18 cellular contexts compared by ENCODE assay signal in genomic region chr2:71370015-71370414, GRCh38. TPM values are rescaled to one million over a fixed set of nuclear protein-coding genes. Genes with fewer than 3 reads are reported as not detected.
DNase-seq lines count a peak whose midpoint lies in the region; ATAC-seq, FAIRE-seq and TF ChIP-seq lines count a peak whose summit lies in the region.
"Had no signal": no experiment of that assay in that cellular context is flagged by ENCODE, and none has a peak within 500 bp of the region (broad histone marks: within the 10 kb centered on the region; RNA-seq: fewer than 3 reads in every experiment).

No MANE protein-coding gene starts in this region.

- FAIRE-seq in A549 (lab: Jason Lieb, UNC), result no peak
- no peak for FAIRE-seq in K562 (lab: Jason Lieb, UNC)
- FAIRE-seq: GM12892, GM19239 had no signal

- ATAC-seq in A549 (no peak), K562 (no peak), GM18502 (IDR thresholded peaks at IDR 0.05; ENCODE audit: poor library complexity, unreplicated experiment) (no peak)
- no peak for ATAC-seq in CD8-positive, alpha-beta T cell
- ATAC-seq: GM23338, HCT116 had no signal

- H3K4me3 Mint-ChIP-seq in CD8-positive, alpha-beta T cell, result no peak overlapping the region
- H3K4me3 Mint-ChIP-seq: B cell; CD4-positive, CD25-positive, alpha-beta regulatory T cell; CD8-positive, alpha-beta memory T cell; GM23338; H9 had no signal

- no peaks in the 10 kb centered on the region for H3K9me1 ChIP-seq in K562 (ENCODE audit: control insufficient read depth, insufficient read depth, low read length)

- H3K4me1 Mint-ChIP-seq in CD8-positive, alpha-beta T cell (ENCODE audit: low read depth), result peaks cover 14% of the 10 kb centered on the region
- H3K4me1 Mint-ChIP-seq: GM23338, H9 had no signal

- TF ChIP-seq EP300 in A549 (IDR thresholded peaks at IDR 0.05), result no peak
- TF ChIP-seq EP300 in K562 (IDR thresholded peaks at IDR 0.05; ENCODE audit: low read length), result no peak

- no peak for DNase-seq in A549 (ENCODE audit: low read depth in 1 of 2, low spot score in 1 of 2)
- no peak for DNase-seq in CD8-positive, alpha-beta T cell
- DNase-seq in K562 (ENCODE audit: extremely low read depth in 1 of 4, low spot score in 3 of 4), result no peak
- DNase-seq in superior temporal gyrus (ENCODE audit: extremely low spot score), result no peak
- DNase-seq in activated CD4-positive, alpha-beta T cell treated with anti-CD3 and anti-CD28 coated beads for 4 hours, result no peak
- DNase-seq: CD4-positive, CD25-positive, alpha-beta regulatory T cell; CD8-positive, alpha-beta memory T cell; DMS53; DMS79 treated with DMSO at 0.1 percent for 48 hours; H9 had no signal

- peaks cover 16% of the 10 kb centered on the region for H3K36me3 ChIP-seq in CD8-positive, alpha-beta T cell (ENCODE audit: insufficient read depth, low read length)
- peaks cover 80% of the 10 kb centered on the region for H3K36me3 ChIP-seq in K562 (ENCODE audit: control insufficient read depth, insufficient read depth, low read length)

- no peaks in the 10 kb centered on the region for H3K27me3 ChIP-seq in CD8-positive, alpha-beta T cell (ENCODE audit: insufficient read depth, low read length)
- no peaks in the 10 kb centered on the region for H3K27me3 ChIP-seq in K562 (ENCODE audit: control insufficient read depth in 2 of 2, insufficient read depth in 2 of 2, low read length in 2 of 2)
- H3K27me3 ChIP-seq: BLaER1 had no signal

- H3K4me1 ChIP-seq in A549 (no peaks in the 10 kb centered on the region), K562 (replicated peaks in 1 of 2; ENCODE audit: control insufficient read depth in 2 of 2, insufficient read depth in 2 of 2, low read length in 2 of 2) (no peaks in the 10 kb centered on the region)
- H3K4me1 ChIP-seq in CD8-positive, alpha-beta T cell (ENCODE audit: insufficient read depth, low read length), result no peaks in the 10 kb centered on the region
- H3K4me1 ChIP-seq: BLaER1 had no signal

- no peak for TF ChIP-seq POLR2A in A549 (IDR thresholded peaks at IDR 0.05; ENCODE audit: low read length)
- no peak for TF ChIP-seq POLR2A in K562 (conservative IDR thresholded peaks at IDR 0.05)

- WGBS in A549 (ENCODE audit: missing lambda C conversion rate), result 88% methylated on average over 2 of the region's 2 CpGs
- 94% methylated on average over 2 of the region's 2 CpGs for WGBS in K562 (ENCODE audit: insufficient coverage, low coverage, missing lambda C conversion rate)

- no peaks in the 10 kb centered on the region for H3K9me3 ChIP-seq in A549
- H3K9me3 ChIP-seq in CD8-positive, alpha-beta T cell (ENCODE audit: low read length), result no peaks in the 10 kb centered on the region
- no peaks in the 10 kb centered on the region for H3K9me3 ChIP-seq in K562 (replicated peaks; ENCODE audit: control insufficient read depth, insufficient read depth, low read depth, low read length)
- H3K9me3 ChIP-seq: BLaER1 had no signal

- no peak overlapping the region for H3K27ac ChIP-seq in A549
- no peak overlapping the region for H3K27ac ChIP-seq in CD8-positive, alpha-beta T cell (ENCODE audit: low read depth, low read length)
- H3K27ac ChIP-seq in K562 (ENCODE audit: extremely low read depth, low read depth, low read length), result no peak overlapping the region
- H3K27ac ChIP-seq: BLaER1, C4-2B had no signal

- H2AFZ ChIP-seq in K562 (ENCODE audit: low read depth, low read length), result no peak overlapping the region
- H2AFZ ChIP-seq: GM23338 had no signal

- no peak overlapping the region for H3K4me3 ChIP-seq in A549
- no peak overlapping the region for H3K4me3 ChIP-seq in CD8-positive, alpha-beta T cell (ENCODE audit: low read depth, low read length)
- no peak overlapping the region for H3K4me3 ChIP-seq in K562
- H3K4me3 ChIP-seq: BLaER1, GM23338 had no signal

- intact Hi-C loops in CD8-positive, alpha-beta T cell (cut with DNase I, micrococcal nuclease), result no loop called here
- intact Hi-C loops in K562 (cut with micrococcal nuclease), result no loop called here

- H3K9ac ChIP-seq in K562 (ENCODE audit: insufficient read depth in 1 of 2, low read depth in 2 of 2, low read length in 2 of 2), result no peak overlapping the region
- H3K9ac ChIP-seq: BLaER1 had no signal

- no peaks in the 10 kb centered on the region for H4K20me1 ChIP-seq in K562 (replicated peaks; ENCODE audit: control insufficient read depth, insufficient read depth, low read length)

- no peaks in the 10 kb centered on the region for H3K27me3 Mint-ChIP-seq in CD8-positive, alpha-beta T cell (ENCODE audit: low read depth)
- H3K27me3 Mint-ChIP-seq: B cell; CD4-positive, CD25-positive, alpha-beta regulatory T cell; CD8-positive, alpha-beta memory T cell had no signal

- no peak for TF ChIP-seq RAD21 in A549 (conservative IDR thresholded peaks at IDR 0.05 in 1 of 2, IDR thresholded peaks at IDR 0.05 in 1 of 2)
- no peak for TF ChIP-seq RAD21 in K562 (CRISPR knock-in tag; conservative IDR thresholded peaks at IDR 0.05 in 1 of 2, IDR thresholded peaks at IDR 0.05 in 1 of 2)

- peaks cover 74% of the 10 kb centered on the region for H3K36me3 Mint-ChIP-seq in CD8-positive, alpha-beta T cell

- H3K27ac Mint-ChIP-seq in CD8-positive, alpha-beta T cell, result peak overlapping the region; percentile 58
- H3K27ac Mint-ChIP-seq: B cell, GM23338, H9 had no signal

- H3K9me3 Mint-ChIP-seq in CD8-positive, alpha-beta T cell, result no peaks in the 10 kb centered on the region
- H3K9me3 Mint-ChIP-seq: CD4-positive, CD25-positive, alpha-beta regulatory T cell; CD8-positive, alpha-beta memory T cell; GM23338; H9 had no signal

- CTCF ChIA-PET in A549 (lab: Yijun Ruan, JAX), result no interaction called here
- CTCF ChIA-PET in CD8-positive, alpha-beta T cell (lab: Charles Lee), result interaction anchor here (1.2 kb wide), 1 partner anchor 39 kb away, joined by 4 read pairs; the partner anchor contains the start of gene ZNF638
- CTCF ChIA-PET in K562 (lab: Yijun Ruan, JAX; ENCODE audit: low intra/inter-chr PET ratio), result no interaction called here

- no TSS peak for BruUV-seq in K562 (replicated peaks; lab: Mats Ljungman, UMichigan)

- POLR2A ChIA-PET in A549 (lab: Yijun Ruan, JAX), result no interaction called here
- POLR2A ChIA-PET in CD8-positive, alpha-beta T cell (lab: Charles Lee), result no interaction called here
- POLR2A ChIA-PET in K562 (lab: Yijun Ruan, JAX), result interaction anchor here (0.6 kb wide), 1 partner anchor 136 kb away, joined by 5 read pairs; no protein-coding TSS in a partner anchor

- H3K4me2 ChIP-seq in A549 (no peak overlapping the region), K562 (ENCODE audit: insufficient read depth, low read length) (no peak overlapping the region)
- H3K4me2 ChIP-seq: BLaER1, GM23338 had no signal

- no peaks in the 10 kb centered on the region; the same call in 2 of the 3 replicates for H3K79me2 ChIP-seq in K562 (ENCODE audit: control insufficient read depth, insufficient read depth, low read length)

- TF ChIP-seq CTCF in A549 (IDR thresholded peaks at IDR 0.05) (no peak), K562 (IDR thresholded peaks at IDR 0.05 in 2 of 3, conservative IDR thresholded peaks at IDR 0.05 in 1 of 3; ENCODE audit: insufficient read depth in 2 of 3, low read depth in 1 of 3, low read length in 3 of 3) (no peak)
- TF ChIP-seq CTCF in CD8-positive, alpha-beta T cell (IDR thresholded peaks at IDR 0.05), result no peak

- in situ Hi-C loops in K562 (cut with MboI), result no loop called here

TF ChIP-seq in A549, 52 proteins besides CTCF, POLR2A, EP300 and RAD21 (continues in another document):
- no peak for TF ChIP-seq PBX3 (IDR thresholded peaks at IDR 0.05)

TF ChIP-seq in K562, 482 proteins besides CTCF, POLR2A, EP300 and RAD21:
- TF ChIP-seq C11orf30 (IDR thresholded peaks at IDR 0.05; ENCODE audit: low read depth) (0 out of 2 replicates have a peak, but pooled peaks have one; percentile 14), ZNF316 (IDR thresholded peaks at IDR 0.05) (peak; percentile 30; the same call in 1 of the 2 replicates), SMAD4 (CRISPR knock-in tag; conservative IDR thresholded peaks at IDR 0.05) (no peak)
TF ChIP-seq in K562: peak in this region for 2.

RNA-seq across cellular contexts. Expression of gene ZNF638, which starts 38.4 kb away (rescaled TPM):
- polyA plus RNA-seq in A549 (2011; rRNA removed) (148 and 160 TPM in 2 replicates), A549 (2017; fragmentation: RNase III; extraction: RNeasy Plus Mini Kit Qiagen cat#74134 plus additional on column Dnase treatment) (74.2 to 81.1 TPM (median 75.6 TPM) in 3 replicates), K562 (2011; rRNA removed) (67.2 and 110 TPM in 2 replicates), K562 (2014; fragmentation: Illumina TruSeq; extraction: Trizol) (71.8 and 113 TPM in 2 replicates), K562 (2014; fragmentation: Nextera tagmentation; extraction: Ambion mirVana) (10 to 100 TPM; 53.3 to 57.6 TPM), K562 (2014; rRNA removed) (79.3 and 82.5 TPM in 2 replicates)
- polyA plus RNA-seq in A549 (2012; cell fraction: cytosol; rRNA removed), result 26.5 and 30.7 TPM in 2 replicates
- 33.6 and 51.8 TPM in 2 replicates for polyA plus RNA-seq in A549 (2012; cell fraction: nucleus; rRNA removed)
- polyA minus RNA-seq in A549 (2011; rRNA and poly(A)+ RNA removed), result 151 and 184 TPM in 2 replicates
- 10 to 100 TPM; 61.9 to 71.1 TPM for total RNA-seq in CD8-positive, alpha-beta T cell
- 174 and 623 TPM in 2 replicates for total RNA-seq in K562 (2011; cell fraction: chromatin; rRNA removed; ENCODE audit: low replicate concordance)
- 72.9 and 101 TPM in 2 replicates for total RNA-seq in K562 (2011; cell fraction: nucleolus; rRNA removed)
- total RNA-seq in K562 (2011; cell fraction: nucleoplasm; rRNA removed), result 171 and 220 TPM in 2 replicates
- total RNA-seq in K562 (2014; rRNA removed) (87.9 and 98.8 TPM in 2 replicates), K562 (2014; rRNA removed; fragmentation: Illumina TruSeq; extraction: Trizol) (155 and 159 TPM in 2 replicates), K562 (2015; rRNA removed; fragmentation: Illumina TruSeq; extraction: Trizol) (151 and 165 TPM in 2 replicates), K562 (2021) (73.8 and 79.5 TPM in 2 replicates)
- polyA plus RNA-seq in K562 (2011; cell fraction: cytosol; rRNA removed), result 23.5 and 29.3 TPM in 2 replicates
- 130 and 153 TPM in 2 replicates for polyA plus RNA-seq in K562 (2011; cell fraction: nucleus; rRNA removed)
- 78.1 and 79.2 TPM in 2 replicates for polyA plus RNA-seq in K562 (2012)
- 305 and 364 TPM in 2 replicates for polyA minus RNA-seq in K562 (2011; rRNA and poly(A)+ RNA removed)
- polyA minus RNA-seq in K562 (2011; cell fraction: cytosol; rRNA and poly(A)+ RNA removed), result 49.1 and 83.5 TPM in 2 replicates
- 224 and 279 TPM in 2 replicates for polyA minus RNA-seq in K562 (2011; cell fraction: nucleus; rRNA and poly(A)+ RNA removed)

Comparison
In these comparisons a context has a peak if more than half of its experiments do, and no peak if none do; other contexts are left out.
1. Of the 35 proteins assayed by ChIP-seq in both K562 and A549: peak only in K562: none; only in A549: MAFK; in both: none; in neither: 34.